In genomic region chr2:197804758-197805597, GRCh38 we compare ENCODE assay signal across 7 cellular contexts. TPM values are rescaled to one million over a fixed set of nuclear protein-coding genes. Genes with fewer than 3 reads are reported as not detected.
DNase-seq lines count a peak whose midpoint lies in the region; ATAC-seq, FAIRE-seq and TF ChIP-seq lines count a peak whose summit lies in the region.

No MANE protein-coding gene starts in this region.

- H3K27me3 ChIP-seq in SU-DHL-6 (ENCODE audit: low read length) (no peaks in the 10 kb centered on the region), breast epithelium (no peaks in the 10 kb centered on the region)

- peak overlapping the region; percentile 55 for H3K9ac ChIP-seq in SU-DHL-6 (ENCODE audit: low read length)
- H3K9ac ChIP-seq in kidney (ENCODE audit: low read length in 2 of 2): peak overlapping the region in 1 of 2 donors; percentile 72

- H3K27ac ChIP-seq in SU-DHL-6 (ENCODE audit: low read depth, low read length) (no peak overlapping the region), breast epithelium (peak overlapping the region; percentile 33 to 54), kidney (ENCODE audit: low read depth in 2 of 2, low read length in 2 of 2) (peak overlapping the region; percentile 61 to 73)

- H3K4me1 ChIP-seq in breast epithelium (no peaks in the 10 kb centered on the region), kidney (ENCODE audit: control insufficient read depth in 1 of 2, insufficient read depth in 1 of 2, low read depth in 1 of 2, low read length in 2 of 2) (peaks cover 3 to 9% of the 10 kb centered on the region in 2 donors)

- H2AFZ ChIP-seq in SU-DHL-6 (ENCODE audit: low read depth, low read length, severe bottlenecking): peak overlapping the region; percentile 98

- ATAC-seq in GM18520 (IDR thresholded peaks at IDR 0.05; ENCODE audit: unreplicated experiment): peak; percentile 6
- peak; percentile 22 for ATAC-seq in HG02870 (IDR thresholded peaks at IDR 0.05; ENCODE audit: unreplicated experiment)

- no peak for TF ChIP-seq POLR2A in breast epithelium (IDR thresholded peaks at IDR 0.05)

- DNase-seq in breast epithelium (ENCODE audit: low spot score in 2 of 2) (peak in 1 of 2 donors; percentile 20), kidney (peak; percentile 88)
- DNase-seq in stimulated activated CD4-positive, alpha-beta T cell treated with anti-CD3 and anti-CD28 coated beads, Interleukin-2, amount 100 ng/mL, for 24 hours: peak; percentile 44 to 56
- no peak for DNase-seq in NK-92 treated with Interleukin-12 subunit alpha and Interleukin-12 subunit beta, amount 100 ng/mL, for 24 hours (lab: John Stamatoyannopoulos, UW)

- peak overlapping the region; percentile 86 for H3K4me2 ChIP-seq in SU-DHL-6 (ENCODE audit: low read depth, low read length, poor library complexity, severe bottlenecking)

- H3F3A ChIP-seq in SU-DHL-6 (ENCODE audit: insufficient read depth): no peaks in the 10 kb centered on the region

- H4K20me1 ChIP-seq in SU-DHL-6 (ENCODE audit: low read depth, low read length): no peaks in the 10 kb centered on the region

- no peaks in the 10 kb centered on the region for H3K79me2 ChIP-seq in SU-DHL-6 (ENCODE audit: insufficient read depth, low read length)

- TF ChIP-seq CTCF in SU-DHL-6 (IDR thresholded peaks at IDR 0.05; ENCODE audit: insufficient read depth, low read length, poor library complexity, severe bottlenecking) (no peak), breast epithelium (IDR thresholded peaks at IDR 0.05) (peak in 1 of 3 donors; percentile 19), kidney (IDR thresholded peaks at IDR 0.05; ENCODE audit: borderline replicate concordance, extremely low read depth, insufficient read depth) (no peak)

- no peak for FAIRE-seq in kidney (lab: Jason Lieb, UNC)

- H3K36me3 ChIP-seq in SU-DHL-6 (ENCODE audit: low read length) (no peaks in the 10 kb centered on the region), breast epithelium (no peaks in the 10 kb centered on the region), kidney (ENCODE audit: control insufficient read depth in 1 of 2, insufficient read depth in 2 of 2, low read length in 2 of 2) (no peaks in the 10 kb centered on the region)

- H3K4me3 ChIP-seq in SU-DHL-6 (ENCODE audit: insufficient read depth, low read length, poor library complexity, severe bottlenecking) (peak overlapping the region; percentile 67), breast epithelium (peak overlapping the region; percentile 63 to 89 (median 77)), kidney (ENCODE audit: low read length in 2 of 2) (peak overlapping the region; percentile 76 to 97)

- H3K9me2 ChIP-seq in SU-DHL-6 (replicated peaks; ENCODE audit: insufficient read depth, low read length): no peaks in the 10 kb centered on the region

- intact Hi-C loops in breast epithelium (cut with DNase I; ENCODE audit: low total_unique reads) (no loop called here), kidney (cut with DNase I) (loop anchor here (5.0 kb wide), 1 partner anchor 322 kb away; no protein-coding TSS in a partner anchor)

- H3K9me3 ChIP-seq in SU-DHL-6 (ENCODE audit: insufficient read depth, low read length) (no peaks in the 10 kb centered on the region), breast epithelium (no peaks in the 10 kb centered on the region), kidney (ENCODE audit: control insufficient read depth in 1 of 2, low read length in 2 of 2) (no peaks in the 10 kb centered on the region)

RNA-seq across cellular contexts. Expression of gene PLCL1, which starts 0.6 kb away (rescaled TPM):
- total RNA-seq in breast epithelium: 10 to 100 TPM in 2 of 3 donors, 1 to 10 TPM in 1; 6.6 to 11.3 (median 11.1) TPM
- 14.7 TPM for total RNA-seq in kidney
- 13.6 TPM for polyA plus RNA-seq in kidney (ENCODE audit: insufficient read depth, low read depth, low replicate concordance)

RNA-seq across cellular contexts. Expression of gene BOLL, which starts 19.9 kb away (rescaled TPM):
- total RNA-seq in breast epithelium (under 1 TPM in 1 of 3 donors, not detected in 2; 0.29 TPM), kidney (not detected)
- not detected for polyA plus RNA-seq in kidney (ENCODE audit: insufficient read depth, low read depth, low replicate concordance)
